7 cellular contexts compared by ENCODE assay signal in genomic region chr15:83380682-83381081, GRCh38.
DNase-seq lines count a peak whose midpoint lies in the region; ATAC-seq and TF ChIP-seq lines count a peak whose summit lies in the region.

No MANE protein-coding gene starts in this region.

- CTCF ChIA-PET in GM10248 (lab: Yijun Ruan, JAX), result interaction anchor here (0.8 to 2.4 kb wide), 10 partner anchors 9 to 370 kb away, joined by 3 to 23 read pairs (median 4); partner anchors contain the start of gene C15orf40
- CTCF ChIA-PET in activated CD4-positive, alpha-beta memory T cell treated with anti-CD3 and anti-CD28 coated beads, Interleukin-2, amount 10 ng/mL, durations not matched to agents 7 days and 5 days (lab: Charles Lee), result interaction anchor here (1.0 to 1.7 kb wide), 2 partner anchors 132 to 134 kb away, joined by 5 to 6 read pairs; no protein-coding TSS in a partner anchor

- no peak overlapping the region for H3K4me3 ChIP-seq in cardiac muscle cell

- peak; percentile 77 for TF ChIP-seq CTCF in GM10248 (IDR thresholded peaks at IDR 0.05; ENCODE audit: control extremely low read depth, extremely low read depth, low read depth, missing control alignments)
- TF ChIP-seq CTCF in cardiac muscle cell (IDR thresholded peaks at IDR 0.05; ENCODE audit: low read depth, low read length), result peak; percentile 46

- peaks cover 25% of the 10 kb centered on the region for H3K27me3 Mint-ChIP-seq in activated CD4-positive, alpha-beta memory T cell treated with anti-CD3 and anti-CD28 coated beads, Interleukin-2, amount 10 ng/mL, durations not matched to agents 7 days and 5 days

- H3K36me3 Mint-ChIP-seq in activated CD4-positive, alpha-beta memory T cell treated with anti-CD3 and anti-CD28 coated beads, Interleukin-2, amount 10 ng/mL, durations not matched to agents 7 days and 5 days (ENCODE audit: low read depth), result no peaks in the 10 kb centered on the region

- peaks cover 6% of the 10 kb centered on the region for H3K4me1 Mint-ChIP-seq in activated CD4-positive, alpha-beta memory T cell treated with anti-CD3 and anti-CD28 coated beads, Interleukin-2, amount 10 ng/mL, durations not matched to agents 7 days and 5 days

- peaks cover 46% of the 10 kb centered on the region for H3K27me3 ChIP-seq in cardiac muscle cell

- DNase-seq in GM10248 (ENCODE audit: extremely low spot score) (peak; percentile 74), HT-29 (ENCODE audit: low spot score) (peak; percentile 80), cardiac muscle cell (ENCODE audit: low read depth in 1 of 2, low spot score in 1 of 2) (peak; percentile 49 to 66)
- peak; percentile 49 for DNase-seq in activated CD4-positive, alpha-beta memory T cell treated with anti-CD3 and anti-CD28 coated beads, Interleukin-2, amount 10 ng/mL, durations not matched to agents 7 days and 5 days
- peak; percentile 4 for DNase-seq in stimulated activated CD4-positive, alpha-beta T cell treated with anti-CD3 and anti-CD28 coated beads, Interleukin-4, amount 100 ng/mL, for 1 hour

- no peaks in the 10 kb centered on the region for H3K9me3 ChIP-seq in cardiac muscle cell (ENCODE audit: low read depth)

- H3K27ac ChIP-seq in cardiac muscle cell, result no peak overlapping the region

- no peaks in the 10 kb centered on the region for H3K36me3 ChIP-seq in cardiac muscle cell

- peak; percentile 86 for ATAC-seq in GM21390 (IDR thresholded peaks at IDR 0.05; ENCODE audit: unreplicated experiment)
- ATAC-seq in GM21515 (IDR thresholded peaks at IDR 0.05; ENCODE audit: unreplicated experiment), result no peak

- POLR2A ChIA-PET in GM10248 (lab: Yijun Ruan, JAX), result no interaction called here
- POLR2A ChIA-PET in activated CD4-positive, alpha-beta memory T cell treated with anti-CD3 and anti-CD28 coated beads, Interleukin-2, amount 10 ng/mL, durations not matched to agents 7 days and 5 days (lab: Charles Lee), result interaction anchor here (0.6 kb wide), 1 partner anchor 34 kb away, joined by 3 read pairs; no protein-coding TSS in a partner anchor

- H3K27ac Mint-ChIP-seq in activated CD4-positive, alpha-beta memory T cell treated with anti-CD3 and anti-CD28 coated beads, Interleukin-2, amount 10 ng/mL, durations not matched to agents 7 days and 5 days, result no peak overlapping the region

- H3K4me1 ChIP-seq in cardiac muscle cell (ENCODE audit: low read depth), result no peaks in the 10 kb centered on the region

- no peak overlapping the region for H3K4me3 Mint-ChIP-seq in activated CD4-positive, alpha-beta memory T cell treated with anti-CD3 and anti-CD28 coated beads, Interleukin-2, amount 10 ng/mL, durations not matched to agents 7 days and 5 days

- no peaks in the 10 kb centered on the region for H3K9me3 Mint-ChIP-seq in activated CD4-positive, alpha-beta memory T cell treated with anti-CD3 and anti-CD28 coated beads, Interleukin-2, amount 10 ng/mL, durations not matched to agents 7 days and 5 days

Comparison
In these comparisons a context has a peak if more than half of its experiments do, and no peak if none do; other contexts are left out.
1. DNase-seq: peak in every context shown above with its lines; median percentile 80 in HT-29; 74 in GM10248; 58 in cardiac muscle cell; 49 in activated CD4-positive, alpha-beta memory T cell treated with anti-CD3 and anti-CD28 coated beads, Interleukin-2, amount 10 ng/mL, durations not matched to agents 7 days and 5 days; 4 in stimulated activated CD4-positive, alpha-beta T cell treated with anti-CD3 and anti-CD28 coated beads, Interleukin-4, amount 100 ng/mL, for 1 hour.